ENCODE assay signal across 8 cellular contexts in genomic region chr12:98725481-98726247, GRCh38.
DNase-seq lines count a peak whose midpoint lies in the region; ATAC-seq and TF ChIP-seq lines count a peak whose summit lies in the region.

No MANE protein-coding gene starts in this region.

- H3K27me3 ChIP-seq in DND-41 (ENCODE audit: insufficient read depth, low read length, poor library complexity), result no peaks in the 10 kb centered on the region

- H4K20me1 ChIP-seq in DND-41 (ENCODE audit: insufficient read depth, low read length), result no peaks in the 10 kb centered on the region

- no peak overlapping the region for H3K9ac ChIP-seq in DND-41 (ENCODE audit: low read depth, low read length)

- DNase-seq in DND-41, result peak; percentile 58
- peak; percentile 74 for DNase-seq in NCI-H69 (lab: John Stamatoyannopoulos, UW)
- DNase-seq in amniotic epithelial cell (ENCODE audit: low read depth), result peak; percentile 59
- DNase-seq in hypothalamus (lab: John Stamatoyannopoulos, UW), result peak in 37 of 51 donors; percentile 8 to 90 (median 52)
- peak in 2 of 3 donors; percentile 33 to 34 for DNase-seq in stimulated activated CD4-positive, alpha-beta T cell treated with anti-CD3 and anti-CD28 coated beads, TNF-alpha, amount 100 ng/mL, for 48 hours (ENCODE audit: low read depth in 3 of 3)
- DNase-seq in effector CD8-positive, alpha-beta T cell (lab: John Stamatoyannopoulos, UW), result no peak

- no peaks in the 10 kb centered on the region for H3K9me3 ChIP-seq in DND-41 (ENCODE audit: insufficient read depth, low read length, severe bottlenecking)

- peak; percentile 97 for ATAC-seq in DND-41 (ENCODE audit: insufficient read depth, low read depth)
- ATAC-seq in GM19035 (IDR thresholded peaks at IDR 0.05; ENCODE audit: unreplicated experiment), result peak; percentile 76
- peak; percentile 92 for ATAC-seq in HG03175 (IDR thresholded peaks at IDR 0.05; ENCODE audit: unreplicated experiment)

- peaks cover 45% of the 10 kb centered on the region for H3K36me3 ChIP-seq in DND-41 (ENCODE audit: insufficient read depth, low read length)

- H2AFZ ChIP-seq in DND-41 (ENCODE audit: low read depth, low read length), result no peak overlapping the region

- no peaks in the 10 kb centered on the region for H3K79me2 ChIP-seq in DND-41 (ENCODE audit: insufficient read depth, low read length)

- TF ChIP-seq CTCF in DND-41 (IDR thresholded peaks at IDR 0.05; ENCODE audit: borderline replicate concordance, extremely low read depth, low read length, poor library complexity, severe bottlenecking), result peak; percentile 72

- no peak overlapping the region for H3K4me2 ChIP-seq in DND-41 (ENCODE audit: insufficient read depth, low read length)

- H3K27ac ChIP-seq in DND-41 (ENCODE audit: low read length), result no peak overlapping the region

- no peak overlapping the region for H3K4me3 ChIP-seq in DND-41 (ENCODE audit: low read depth in 1 of 2, low read length in 2 of 2)

- no peaks in the 10 kb centered on the region for H3K4me1 ChIP-seq in DND-41 (ENCODE audit: insufficient read depth, low read length)
